1 cellular context compared by ENCODE assay signal in the genomic region with DNA sequence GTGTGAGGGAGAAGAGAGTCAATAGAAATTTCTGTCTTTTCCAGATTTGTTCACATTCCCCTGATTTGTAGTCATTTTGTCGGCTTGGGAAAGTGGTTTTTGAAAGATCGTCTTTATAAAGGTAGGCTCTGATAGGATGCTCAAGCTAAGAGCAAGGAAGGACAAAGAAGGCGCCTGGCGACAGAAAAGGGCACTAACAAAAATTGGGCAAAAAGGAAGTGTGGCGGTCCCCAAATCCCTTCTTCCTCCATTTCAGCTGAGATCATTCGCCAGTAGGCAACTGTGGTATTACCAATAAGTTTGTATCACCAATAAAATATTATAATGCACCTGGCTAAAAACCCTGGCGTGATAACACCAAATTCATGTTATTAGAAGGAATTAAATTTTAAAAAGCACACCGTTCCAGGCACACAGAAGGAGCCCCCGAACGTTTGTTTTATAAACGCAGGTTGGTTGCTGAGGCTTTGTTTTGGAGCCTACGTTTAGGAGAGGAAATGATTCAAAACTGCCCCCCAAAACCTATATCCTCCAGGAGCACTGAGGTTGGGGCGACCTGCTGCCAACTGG.
TF ChIP-seq lines count a peak whose summit lies in the region.

No MANE protein-coding gene starts in this region.

TF ChIP-seq in HepG2, 621 proteins besides CTCF, POLR2A, EP300 and RAD21 (continued from another document):
- TF ChIP-seq ZBED4 (CRISPR knock-in tag; IDR thresholded peaks at IDR 0.05; ENCODE audit: borderline replicate concordance): no peak
- no peak for TF ChIP-seq RFX3 (CRISPR knock-in tag; IDR thresholded peaks at IDR 0.05)
- no peak for TF ChIP-seq POLR2G (IDR thresholded peaks at IDR 0.05; ENCODE audit: low read depth, low read length)
- 0 out of 2 replicates have a peak, but pooled peaks have one; percentile 37 for TF ChIP-seq NR2F2 (IDR thresholded peaks at IDR 0.05; ENCODE audit: borderline replicate concordance, low read depth)
- TF ChIP-seq ZKSCAN8 (CRISPR knock-in tag; IDR thresholded peaks at IDR 0.05; ENCODE audit: borderline replicate concordance): no peak
- no peak for TF ChIP-seq ZFP91 (CRISPR knock-in tag; IDR thresholded peaks at IDR 0.05; ENCODE audit: borderline replicate concordance)
- TF ChIP-seq ZIK1 (CRISPR knock-in tag; IDR thresholded peaks at IDR 0.05; ENCODE audit: borderline replicate concordance, low read depth): no peak
- no peak for TF ChIP-seq ZNF749 (CRISPR knock-in tag; IDR thresholded peaks at IDR 0.05; ENCODE audit: borderline replicate concordance)
- TF ChIP-seq ZNF580 (CRISPR knock-in tag; IDR thresholded peaks at IDR 0.05; ENCODE audit: borderline replicate concordance, low read depth): no peak
- TF ChIP-seq HOXD1 (CRISPR knock-in tag; IDR thresholded peaks at IDR 0.05): no peak
- TF ChIP-seq, protein P1, sequence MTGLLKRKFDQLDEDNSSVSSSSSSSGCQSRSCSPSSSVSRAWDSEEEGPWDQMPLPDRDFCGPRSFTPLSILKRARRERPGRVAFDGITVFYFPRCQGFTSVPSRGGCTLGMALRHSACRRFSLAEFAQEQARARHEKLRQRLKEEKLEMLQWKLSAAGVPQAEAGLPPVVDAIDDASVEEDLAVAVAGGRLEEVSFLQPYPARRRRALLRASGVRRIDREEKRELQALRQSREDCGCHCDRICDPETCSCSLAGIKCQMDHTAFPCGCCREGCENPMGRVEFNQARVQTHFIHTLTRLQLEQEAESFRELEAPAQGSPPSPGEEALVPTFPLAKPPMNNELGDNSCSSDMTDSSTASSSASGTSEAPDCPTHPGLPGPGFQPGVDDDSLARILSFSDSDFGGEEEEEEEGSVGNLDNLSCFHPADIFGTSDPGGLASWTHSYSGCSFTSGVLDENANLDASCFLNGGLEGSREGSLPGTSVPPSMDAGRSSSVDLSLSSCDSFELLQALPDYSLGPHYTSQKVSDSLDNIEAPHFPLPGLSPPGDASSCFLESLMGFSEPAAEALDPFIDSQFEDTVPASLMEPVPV (CRISPR knock-in tag; IDR thresholded peaks at IDR 0.05): no peak
- TF ChIP-seq NCOR1 (IDR thresholded peaks at IDR 0.05; ENCODE audit: borderline replicate concordance, low read length): no peak
- TF ChIP-seq KMT2B (CRISPR knock-in tag; IDR thresholded peaks at IDR 0.05): no peak
- TF ChIP-seq RORA (CRISPR knock-in tag; IDR thresholded peaks at IDR 0.05): 0 out of 2 replicates have a peak, but pooled peaks have one; percentile 69
TF ChIP-seq in HepG2: peak in this region for 14.
